10 cellular contexts compared by ENCODE assay signal in the genomic region with DNA sequence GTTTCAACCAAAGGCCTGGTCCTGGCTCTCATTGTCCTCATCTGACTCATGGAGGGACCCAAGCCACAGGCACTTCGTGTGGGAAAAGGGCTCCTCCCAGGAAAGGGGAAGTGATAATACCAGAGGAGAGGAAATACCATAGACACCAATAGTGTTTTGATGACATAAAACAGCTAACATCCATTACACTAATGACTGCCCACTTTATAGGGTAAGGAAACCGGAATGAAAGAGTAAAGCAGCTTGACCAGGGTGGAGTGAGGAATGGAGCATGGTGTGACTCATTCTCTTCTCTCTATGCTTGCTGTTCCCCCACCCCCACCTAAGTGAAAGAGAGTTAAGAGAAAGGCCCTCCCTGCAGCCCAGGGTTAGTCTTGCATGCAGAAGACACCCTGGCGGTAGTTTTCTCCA.
DNase-seq lines count a peak whose midpoint lies in the region; ATAC-seq and TF ChIP-seq lines count a peak whose summit lies in the region.
"Had no signal": no experiment of that assay in that cellular context is flagged by ENCODE, and none has a peak within 500 bp of the region (broad histone marks: within the 10 kb centered on the region; RNA-seq: fewer than 3 reads in every experiment).

No MANE protein-coding gene starts in this region.

- H3K4me1 Mint-ChIP-seq in naive thymus-derived CD4-positive, alpha-beta T cell, result peaks cover 0 to 18% (median 6%) of the 10 kb centered on the region in 7 donors

- DNase-seq in GM23248 (peak; percentile 51), NB4 (ENCODE audit: low read depth) (peak; percentile 67), choroid plexus epithelial cell (ENCODE audit: low read depth) (peak; percentile 38), cerebellar cortex (ENCODE audit: low spot score) (no peak)
- DNase-seq in naive thymus-derived CD4-positive, alpha-beta T cell, result no peak
- no peak for DNase-seq in activated CD8-positive, alpha-beta memory T cell treated with anti-CD3 and anti-CD28 coated beads, Interleukin-2, amount 50 U/mL, for 4 hours
- DNase-seq: cortex of kidney, NCI-H1930 had no signal

- no peaks in the 10 kb centered on the region for H3K4me1 ChIP-seq in GM23248 (ENCODE audit: insufficient read depth)
- no peaks in the 10 kb centered on the region for H3K4me1 ChIP-seq in naive thymus-derived CD4-positive, alpha-beta T cell (ENCODE audit: control insufficient read depth in 2 of 2, insufficient read depth in 2 of 2, low read length in 2 of 2)
- H3K4me1 ChIP-seq: prostate gland had no signal

- no peak overlapping the region for H3K4me2 ChIP-seq in GM23248 (ENCODE audit: unreplicated experiment)

- WGBS in GM23248 (ENCODE audit: low coverage in 1 of 2, low lambda C conversion rate in 2 of 2, missing lambda C conversion rate in 2 of 2), 2 experiments, result 17 to 20% methylated on average over 3 of the region's 3 CpGs

- no peak overlapping the region for H3K9ac ChIP-seq in GM23248

- H3K79me2 ChIP-seq in GM23248 (ENCODE audit: insufficient read depth), result no peaks in the 10 kb centered on the region

- no peak overlapping the region for H2AFZ ChIP-seq in GM23248

- H3K27ac ChIP-seq in GM23248, result no peak overlapping the region
- H3K27ac ChIP-seq in naive thymus-derived CD4-positive, alpha-beta T cell (ENCODE audit: low read depth, low read length), result no peak overlapping the region
- H3K27ac ChIP-seq: prostate gland had no signal

- in situ Hi-C loops in GM23248 (cut with MboI), result no loop called here

- peaks cover 0 to 11% (median 1%) of the 10 kb centered on the region in 5 donors for H3K27me3 Mint-ChIP-seq in naive thymus-derived CD4-positive, alpha-beta T cell

- TF ChIP-seq CTCF in NB4 (IDR thresholded peaks at IDR 0.05; ENCODE audit: low read depth, low read length) (no peak), choroid plexus epithelial cell (conservative IDR thresholded peaks at IDR 0.05; ENCODE audit: low read depth, low read length) (no peak)

- no peaks in the 10 kb centered on the region for H3K36me3 ChIP-seq in GM23248 (ENCODE audit: low read depth)
- H3K36me3 ChIP-seq in naive thymus-derived CD4-positive, alpha-beta T cell (ENCODE audit: control insufficient read depth in 2 of 3, insufficient read depth in 3 of 3, low read length in 3 of 3), result no peaks in the 10 kb centered on the region
- H3K36me3 ChIP-seq: prostate gland had no signal

- no peaks in the 10 kb centered on the region for H3K27me3 ChIP-seq in GM23248 (replicated peaks; ENCODE audit: insufficient read depth)
- no peaks in the 10 kb centered on the region for H3K27me3 ChIP-seq in naive thymus-derived CD4-positive, alpha-beta T cell (ENCODE audit: control insufficient read depth in 2 of 2, insufficient read depth in 2 of 2, low read length in 2 of 2)

- CTCF ChIA-PET in naive thymus-derived CD4-positive, alpha-beta T cell (lab: Charles Lee), result no interaction called here

- H3K9me3 Mint-ChIP-seq in naive thymus-derived CD4-positive, alpha-beta T cell, result peaks cover 1 to 15% (median 10%) of the 10 kb centered on the region in 11 donors

- H3K36me3 Mint-ChIP-seq in naive thymus-derived CD4-positive, alpha-beta T cell, result peaks cover 3 to 12% (median 9%) of the 10 kb centered on the region in 5 donors

- no peak overlapping the region for H3K27ac Mint-ChIP-seq in naive thymus-derived CD4-positive, alpha-beta T cell

- H4K20me1 ChIP-seq in GM23248 (ENCODE audit: insufficient read depth), result no peaks in the 10 kb centered on the region

- intact Hi-C loops in naive thymus-derived CD4-positive, alpha-beta T cell (cut with micrococcal nuclease), result no loop called here

- no peak for TF ChIP-seq POLR2A in NB4 (IDR thresholded peaks at IDR 0.05; ENCODE audit: extremely low read depth, insufficient read length)

- no peaks in the 10 kb centered on the region for H3F3A ChIP-seq in GM23248 (ENCODE audit: insufficient read depth)

- ATAC-seq in naive thymus-derived CD4-positive, alpha-beta T cell, result peak; percentile 72
- no peak for ATAC-seq in HG03139 (IDR thresholded peaks at IDR 0.05; ENCODE audit: unreplicated experiment)

- H3K9me2 ChIP-seq in GM23248 (ENCODE audit: insufficient read depth), result no peaks in the 10 kb centered on the region

- POLR2A ChIA-PET in naive thymus-derived CD4-positive, alpha-beta T cell (lab: Charles Lee), result no interaction called here

- no peak overlapping the region for H3K4me3 ChIP-seq in GM23248
- no peak overlapping the region for H3K4me3 ChIP-seq in NB4 (ENCODE audit: low read depth, low read length)
- no peak overlapping the region for H3K4me3 ChIP-seq in choroid plexus epithelial cell (ENCODE audit: low read depth, low read length)
- no peak overlapping the region for H3K4me3 ChIP-seq in naive thymus-derived CD4-positive, alpha-beta T cell (ENCODE audit: low read length)
- H3K4me3 ChIP-seq: prostate gland had no signal

- H3K4me3 Mint-ChIP-seq in naive thymus-derived CD4-positive, alpha-beta T cell, result no peak overlapping the region

- H3K9me3 ChIP-seq in GM23248 (ENCODE audit: low read depth), result no peaks in the 10 kb centered on the region
- H3K9me3 ChIP-seq in naive thymus-derived CD4-positive, alpha-beta T cell (ENCODE audit: control insufficient read depth in 2 of 3, low read length in 3 of 3), result no peaks in the 10 kb centered on the region
- H3K9me3 ChIP-seq: prostate gland had no signal

Comparison
In these comparisons a context has a peak if more than half of its experiments do, and no peak if none do; other contexts are left out.
1. DNase-seq: peak in GM23248 (single experiment), NB4 (single experiment) and choroid plexus epithelial cell (single experiment); none in naive thymus-derived CD4-positive, alpha-beta T cell (0 of 9), cerebellar cortex (single experiment) and activated CD8-positive, alpha-beta memory T cell treated with anti-CD3 and anti-CD28 coated beads, Interleukin-2, amount 50 U/mL, for 4 hours (single experiment).